ENCODE assay signal across 27 cellular contexts in the genomic region with DNA sequence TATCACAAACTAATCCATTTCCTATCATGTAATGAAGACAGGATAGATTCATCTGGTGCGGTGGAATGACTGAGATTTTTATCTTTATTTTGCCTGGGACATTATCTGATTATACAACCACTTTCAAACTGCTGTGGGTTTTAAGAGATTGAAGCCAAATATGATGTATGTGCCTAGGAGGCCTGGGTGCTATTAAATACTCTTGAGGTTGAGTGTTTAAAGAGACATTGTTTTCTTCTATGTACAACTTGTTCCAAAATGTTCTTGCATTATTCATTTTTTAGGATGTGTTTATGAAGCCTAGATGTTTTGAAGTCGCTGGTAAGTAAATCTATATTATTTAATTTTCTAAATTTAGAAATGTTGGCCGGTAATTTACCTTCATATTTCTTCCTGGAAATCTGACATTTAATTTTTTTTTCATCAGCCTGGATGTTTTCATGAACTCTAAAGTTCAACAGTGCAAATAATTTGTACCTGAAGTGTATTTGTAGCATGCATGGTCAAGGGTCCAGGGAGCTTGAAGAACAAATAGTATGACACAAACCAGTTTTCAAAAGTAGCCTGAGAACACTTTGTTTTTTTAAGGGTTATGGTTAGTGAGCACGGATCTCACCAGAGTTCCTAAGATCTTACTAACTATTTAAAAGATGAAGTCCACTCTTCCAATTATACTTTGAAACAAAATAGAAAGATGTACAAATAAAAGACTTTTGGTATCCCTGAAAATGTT.
"Had no signal": no experiment of that assay in that cellular context is flagged by ENCODE, and none has a peak within 500 bp of the region (broad histone marks: within the 10 kb centered on the region; RNA-seq: fewer than 3 reads in every experiment).

No MANE protein-coding gene starts in this region.

- H3K9me3 ChIP-seq: left ventricle myocardium inferior, pancreas, prostate gland, testis, tibial artery, vagina had no signal

- ATAC-seq: left colon; naive thymus-derived CD8-positive, alpha-beta T cell; pancreas; right cardiac atrium; sciatic nerve; stimulated activated naive B cell treated with anti-CD40 and anti-IgM and Interleukin-4, amounts not matched to agents 10 μg/mL and 1 μg/mL and 100 μg/mL, for 72 hours; stimulated activated naive CD8-positive, alpha-beta T cell treated with anti-CD3 and anti-CD28 coated beads, Interleukin-15, Interleukin-2, amounts not matched to agents 100 U/mL and 50 U/mL, for 24 hours had no signal

- H3K36me3 ChIP-seq: left ventricle myocardium inferior, pancreas, prostate gland, stomach, tibial artery, vagina had no signal

- H3K27me3 ChIP-seq: pancreas, stomach, testis, tibial artery, vagina had no signal

- H3K27ac ChIP-seq: left ventricle myocardium inferior, pancreas, prostate gland, skin epidermis, stomach, testis, tibial artery, vagina had no signal

- DNase-seq: hypothalamus; immature natural killer cell; kidney; left colon; left ventricle myocardium inferior; mammary epithelial cell; mesenchymal stem cell; naive thymus-derived CD8-positive, alpha-beta T cell; nucleus accumbens; pancreas; posterior cingulate gyrus; retina; right cardiac atrium; stimulated activated CD4-positive, alpha-beta T cell treated with anti-CD3 and anti-CD28 coated beads, Interleukin-12 subunit alpha, Interleukin-12 subunit beta, amount 100 ng/mL, for 4 hours; stimulated activated CD4-positive, alpha-beta T cell treated with anti-CD3 and anti-CD28 coated beads, Interleukin-15, amount 100 ng/mL, for 24 hours; stimulated activated CD4-positive, alpha-beta T cell treated with anti-CD3 and anti-CD28 coated beads, Interleukin-2, amount 100 ng/mL, for 24 hours; stimulated activated CD4-positive, alpha-beta T cell treated with anti-CD3 and anti-CD28 coated beads, Interleukin-4, amount 100 ng/mL, for 1 hour; stimulated activated naive B cell treated with anti-CD40 and anti-IgM and Interleukin-4, amounts not matched to agents 10 μg/mL and 1 μg/mL and 100 μg/mL, for 72 hours; stimulated activated naive CD8-positive, alpha-beta T cell treated with anti-CD3 and anti-CD28 coated beads, Interleukin-15, Interleukin-2, amounts not matched to agents 100 U/mL and 50 U/mL, for 24 hours; stomach; testis; tibial artery; trophoblast cell had no signal

- H3K4me3 ChIP-seq: left ventricle myocardium inferior, pancreas, prostate gland, skin epidermis, stomach, testis, tibial artery, vagina had no signal

- H3K4me1 ChIP-seq: left ventricle myocardium inferior, pancreas, prostate gland, stomach, testis, tibial artery, vagina had no signal
